In genomic region chr3:175398676-175399075, GRCh38 we compare ENCODE assay signal across 16 cellular contexts.
"Had no signal": no experiment of that assay in that cellular context is flagged by ENCODE, and none has a peak within 500 bp of the region (broad histone marks: within the 10 kb centered on the region; RNA-seq: fewer than 3 reads in every experiment).

No MANE protein-coding gene starts in this region.

- H3K9me3 ChIP-seq: suprapubic skin had no signal

- H3K4me3 ChIP-seq: smooth muscle cell, suprapubic skin had no signal

- H3K27ac ChIP-seq: foreskin keratinocyte, suprapubic skin had no signal

- H3K27me3 ChIP-seq: foreskin keratinocyte, suprapubic skin had no signal

- H3K4me1 ChIP-seq: foreskin keratinocyte had no signal

- H3K36me3 ChIP-seq: suprapubic skin had no signal

- DNase-seq: activated CD4-positive, alpha-beta memory T cell treated with anti-CD3 and anti-CD28 coated beads for 36 hours; activated CD4-positive, alpha-beta T cell treated with anti-CD3 and anti-CD28 coated beads for 36 hours; activated gamma-delta T cell; activated T-cell treated with anti-CD3 and anti-CD28 coated beads, Interleukin-2, amount 50 U/mL, for 4 hours; amygdala; cerebellar nuclear complex; glutamatergic neuron; nephron progenitor cell; occipital lobe; right cardiac atrium; stimulated activated naive CD8-positive, alpha-beta T cell treated with anti-CD3 and anti-CD28 coated beads, Interleukin-15, Interleukin-2, amounts not matched to agents 100 U/mL and 50 U/mL, for 24 hours; T-helper 2 cell had no signal

- H3K4me2 ChIP-seq: smooth muscle cell had no signal

- ATAC-seq: activated CD4-positive, alpha-beta T cell treated with anti-CD3 and anti-CD28 coated beads for 36 hours; activated naive CD4-positive, alpha-beta T cell treated with anti-CD3 and anti-CD28 coated beads, Interleukin-2, amount 50 U/mL, for 72 hours; activated T-cell treated with anti-CD3 and anti-CD28 coated beads, Interleukin-2, amount 50 U/mL, for 4 hours; foreskin keratinocyte; right cardiac atrium; stimulated activated naive CD8-positive, alpha-beta T cell treated with anti-CD3 and anti-CD28 coated beads, Interleukin-15, Interleukin-2, amounts not matched to agents 100 U/mL and 50 U/mL, for 24 hours had no signal
